In the genomic region with DNA sequence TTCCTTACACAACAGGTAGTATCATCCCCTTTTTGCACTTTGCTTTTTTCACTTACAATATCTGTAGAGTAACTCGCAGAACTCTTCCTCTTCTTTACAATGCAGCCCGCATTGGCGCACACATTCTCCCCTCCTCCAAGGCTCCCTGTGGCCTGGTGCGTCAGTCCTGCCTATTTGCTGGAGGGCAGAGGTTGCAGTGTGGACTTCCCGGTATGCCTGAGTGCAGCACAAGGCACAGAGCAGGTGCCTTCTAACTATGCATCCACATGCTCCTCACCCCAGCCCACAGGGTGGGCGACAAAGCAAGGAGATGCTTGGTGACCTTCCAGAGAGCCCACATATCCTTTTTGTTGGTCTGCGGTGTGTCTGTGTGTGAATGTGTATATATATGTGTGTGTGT, we compare ENCODE assay signal across 27 cellular contexts.
"Had no signal": no experiment of that assay in that cellular context is flagged by ENCODE, and none has a peak within 500 bp of the region (broad histone marks: within the 10 kb centered on the region; RNA-seq: fewer than 3 reads in every experiment).

No MANE protein-coding gene starts in this region.

- H3K27ac Mint-ChIP-seq: activated CD4-positive, alpha-beta memory T cell treated with anti-CD3 and anti-CD28 coated beads, Interleukin-2, amount 10 ng/mL, durations not matched to agents 7 days and 5 days; activated CD4-positive, alpha-beta T cell treated with anti-CD3 and anti-CD28 coated beads for 36 hours; activated naive CD4-positive, alpha-beta T cell treated with anti-CD3 and anti-CD28 coated beads for 36 hours; activated naive CD8-positive, alpha-beta T cell treated with anti-CD3 and anti-CD28 coated beads, Interleukin-2, amount 10 ng/mL, durations not matched to agents 7 days and 5 days; activated T-helper 17 cell treated with anti-CD3 and anti-CD28 coated beads, Interleukin-2, amount 50 U/mL, for 72 hours had no signal

- H3K9me3 ChIP-seq: adrenal gland, breast epithelium, MG63 had no signal

- H3K4me1 ChIP-seq: adrenal gland, breast epithelium had no signal

- DNase-seq: activated CD4-positive, alpha-beta memory T cell treated with anti-CD3 and anti-CD28 coated beads, Interleukin-2, amount 10 ng/mL, durations not matched to agents 7 days and 5 days; activated CD4-positive, alpha-beta T cell treated with anti-CD3 and anti-CD28 coated beads for 36 hours; activated CD4-positive, alpha-beta T cell treated with anti-CD3 and anti-CD28 coated beads, Interleukin-2, amount 50 U/mL, for 1 hour; activated gamma-delta T cell; activated naive CD4-positive, alpha-beta T cell treated with anti-CD3 and anti-CD28 coated beads for 36 hours; activated naive CD8-positive, alpha-beta T cell treated with anti-CD3 and anti-CD28 coated beads, Interleukin-2, amount 10 ng/mL, durations not matched to agents 7 days and 5 days; activated T-cell treated with anti-CD3 and anti-CD28 coated beads for 4 hours; activated T-cell treated with anti-CD3 and anti-CD28 coated beads, Interleukin-2, amount 50 U/mL, for 48 hours; adrenal gland; anterior cingulate cortex; MG63; MV-4-11; NCI-H1092 treated with DMSO at 0.1 percent for 48 hours; NCI-H1417 treated with DMSO at 0.1 percent for 48 hours; NCI-H1694; NCI-H2029; NCI-H345; NCI-H510A; NCI-H526 treated with DMSO at 0.1 percent for 48 hours; NCI-H82; RPMI8226; T-helper 1 cell; WERI-Rb-1 had no signal

- H3K36me3 ChIP-seq: breast epithelium, MG63 had no signal

- H3K36me3 Mint-ChIP-seq: activated naive CD8-positive, alpha-beta T cell treated with anti-CD3 and anti-CD28 coated beads, Interleukin-2, amount 10 ng/mL, durations not matched to agents 7 days and 5 days had no signal

- H3K4me3 ChIP-seq: adrenal gland, breast epithelium, MG63, SK-N-MC had no signal

- ATAC-seq: activated CD4-positive, alpha-beta T cell treated with anti-CD3 and anti-CD28 coated beads for 36 hours; activated T-helper 17 cell treated with anti-CD3 and anti-CD28 coated beads, Interleukin-2, amount 50 U/mL, for 72 hours; Right ventricle myocardium inferior had no signal

- H3K4me3 Mint-ChIP-seq: activated CD4-positive, alpha-beta memory T cell treated with anti-CD3 and anti-CD28 coated beads, Interleukin-2, amount 10 ng/mL, durations not matched to agents 7 days and 5 days; activated CD4-positive, alpha-beta T cell treated with anti-CD3 and anti-CD28 coated beads for 36 hours; activated naive CD4-positive, alpha-beta T cell treated with anti-CD3 and anti-CD28 coated beads for 36 hours; activated naive CD8-positive, alpha-beta T cell treated with anti-CD3 and anti-CD28 coated beads, Interleukin-2, amount 10 ng/mL, durations not matched to agents 7 days and 5 days; activated T-helper 17 cell treated with anti-CD3 and anti-CD28 coated beads, Interleukin-2, amount 50 U/mL, for 72 hours had no signal

- H3K27me3 ChIP-seq: adrenal gland, breast epithelium, MG63 had no signal

- H3K9me3 Mint-ChIP-seq: activated CD4-positive, alpha-beta memory T cell treated with anti-CD3 and anti-CD28 coated beads, Interleukin-2, amount 10 ng/mL, durations not matched to agents 7 days and 5 days; activated naive CD4-positive, alpha-beta T cell treated with anti-CD3 and anti-CD28 coated beads for 36 hours; activated naive CD8-positive, alpha-beta T cell treated with anti-CD3 and anti-CD28 coated beads, Interleukin-2, amount 10 ng/mL, durations not matched to agents 7 days and 5 days; activated T-helper 17 cell treated with anti-CD3 and anti-CD28 coated beads, Interleukin-2, amount 50 U/mL, for 72 hours had no signal

- H3K27ac ChIP-seq: adrenal gland, breast epithelium, SK-N-MC, WERI-Rb-1 had no signal

- H3K4me1 Mint-ChIP-seq: activated CD4-positive, alpha-beta T cell treated with anti-CD3 and anti-CD28 coated beads for 36 hours; activated T-helper 17 cell treated with anti-CD3 and anti-CD28 coated beads, Interleukin-2, amount 50 U/mL, for 72 hours had no signal
